In genomic region chr19:1249298-1249989, GRCh38 we compare ENCODE assay signal across 8 cellular contexts. TPM values are rescaled to one million over a fixed set of nuclear protein-coding genes. Genes with fewer than 3 reads are reported as not detected.
A peak's percentile ranks its signal among the peaks of the same experiment; 100 is the strongest.
DNase-seq lines count a peak whose midpoint lies in the region; ATAC-seq lines count a peak whose summit lies in the region.

No MANE protein-coding gene starts in this region.

- intact Hi-C loops in sciatic nerve (cut with DNase I), result no loop called here

- peak; percentile 47 for ATAC-seq in GM18498 (IDR thresholded peaks at IDR 0.05; ENCODE audit: unreplicated experiment)
- peak; percentile 41 for ATAC-seq in HG02970 (IDR thresholded peaks at IDR 0.05; ENCODE audit: low FRiP score, unreplicated experiment)
- peak; percentile 16 for ATAC-seq in sciatic nerve
- no peak for ATAC-seq in GM18858 (IDR thresholded peaks at IDR 0.05; ENCODE audit: unreplicated experiment)

- DNase-seq in NCI-H2081 (lab: John Stamatoyannopoulos, UW), result peak; percentile 90 to 94
- peak; percentile 87 for DNase-seq in T-helper 9 cell
- DNase-seq in astrocyte of the hippocampus (ENCODE audit: low read depth, low spot score), result peak; percentile 99
- peak; percentile 50 to 97 (median 88) for DNase-seq in hypothalamus (lab: John Stamatoyannopoulos, UW)
- peak; percentile 96 for DNase-seq in sciatic nerve (ENCODE audit: low spot score)

RNA-seq across cellular contexts. Expression of gene MIDN, which starts 1.1 kb away (rescaled TPM):
- total RNA-seq in sciatic nerve, result 117 TPM

RNA-seq across cellular contexts. Expression of gene ATP5F1D, which starts 7.9 kb away (rescaled TPM):
- total RNA-seq in sciatic nerve, result 90.9 TPM

RNA-seq across cellular contexts. Expression of gene CBARP, which starts 11.6 kb away (rescaled TPM):
- total RNA-seq in sciatic nerve, result 2.9 TPM

RNA-seq across cellular contexts. Expression of gene CIRBP, which starts 19.7 kb away (rescaled TPM):
- total RNA-seq in sciatic nerve, result 550 TPM

RNA-seq across cellular contexts. Expression of gene FAM174C, which starts 25.9 kb away (rescaled TPM):
- total RNA-seq in sciatic nerve, result 21.4 TPM
